1 cellular context compared by ENCODE assay signal in the genomic region with DNA sequence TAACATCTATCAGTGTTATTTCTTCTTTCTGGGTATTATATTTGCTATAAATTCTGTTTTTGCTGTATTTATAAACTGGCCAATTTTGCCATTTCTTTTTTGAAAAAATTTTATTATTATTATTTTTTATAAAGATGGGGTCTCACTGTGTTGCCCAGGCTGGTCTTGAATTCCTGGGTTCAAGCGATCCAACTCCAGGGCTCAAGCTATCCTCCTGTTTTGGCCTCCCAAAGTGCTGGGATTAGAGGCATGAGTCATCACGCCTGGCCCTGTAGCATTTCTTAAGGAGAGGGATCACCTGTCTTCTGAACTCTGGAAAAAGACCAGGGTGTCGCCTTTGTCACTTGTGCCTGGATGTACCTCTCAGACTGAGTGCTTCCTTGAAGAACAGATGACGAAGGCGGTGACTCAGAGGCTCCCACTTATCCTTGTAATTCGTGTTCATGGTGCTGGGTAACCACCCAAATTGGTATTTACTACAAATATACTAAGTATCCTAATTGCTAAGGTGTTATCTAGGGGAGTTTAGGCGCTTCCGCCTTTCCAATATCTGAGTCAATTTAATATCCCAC.
TF ChIP-seq lines count a peak whose summit lies in the region.

No MANE protein-coding gene starts in this region.

TF ChIP-seq in H1, 55 proteins besides CTCF, POLR2A, EP300 and RAD21:
- TF ChIP-seq HDAC6 (IDR thresholded peaks at IDR 0.05; ENCODE audit: low read depth, low read length) (no peak), JUND (IDR thresholded peaks at IDR 0.05; ENCODE audit: low read length) (peak; percentile 46; the same call in 1 of the 2 replicates)
